ENCODE assay signal across 10 cellular contexts in genomic region chr15:33086500-33087141, GRCh38.
DNase-seq lines count a peak whose midpoint lies in the region; ATAC-seq, FAIRE-seq and TF ChIP-seq lines count a peak whose summit lies in the region.
"Had no signal": no experiment of that assay in that cellular context is flagged by ENCODE, and none has a peak within 500 bp of the region (broad histone marks: within the 10 kb centered on the region; RNA-seq: fewer than 3 reads in every experiment).

No MANE protein-coding gene starts in this region.

- POLR2A ChIA-PET in A549 (lab: Yijun Ruan, JAX): no interaction called here

- peak overlapping the region; percentile 36 for H2AFZ ChIP-seq in mammary epithelial cell (ENCODE audit: low read depth, low read length)

- 18% methylated on average over 4 of the region's 4 CpGs for WGBS in A549 (ENCODE audit: missing lambda C conversion rate)
- WGBS in mammary epithelial cell (ENCODE audit: low coverage, missing lambda C conversion rate): 18% methylated on average over 4 of the region's 4 CpGs

- H3K4me2 ChIP-seq in A549: no peak overlapping the region
- H3K4me2 ChIP-seq in mammary epithelial cell (ENCODE audit: insufficient read depth, low read depth, low read length): peak overlapping the region; percentile 8

- H3K4me1 ChIP-seq in A549 (no peaks in the 10 kb centered on the region), mammary epithelial cell (ENCODE audit: insufficient read depth, low read length) (peaks cover 33% of the 10 kb centered on the region), lower lobe of right lung (peaks cover 12% of the 10 kb centered on the region)

- intact Hi-C loops in mammary epithelial cell (cut with micrococcal nuclease) (loop anchor here (1.0 to 5.0 kb wide), 3 partner anchors 46 to 614 kb away; no protein-coding TSS in a partner anchor), lower lobe of right lung (cut with DNase I) (no loop called here)

- peak; percentile 84 for TF ChIP-seq RAD21 in A549 (conservative IDR thresholded peaks at IDR 0.05 in 1 of 2, IDR thresholded peaks at IDR 0.05 in 1 of 2)

- no peak overlapping the region for H3K4me3 ChIP-seq in A549
- no peak overlapping the region for H3K4me3 ChIP-seq in mammary epithelial cell (replicated peaks in 1 of 3; ENCODE audit: insufficient read depth in 1 of 3, low read depth in 2 of 3, low read length in 3 of 3)
- H3K4me3 ChIP-seq in lower lobe of right lung: no peak overlapping the region
- H3K4me3 ChIP-seq: thoracic aorta had no signal

- dilution Hi-C loops in mammary epithelial cell (cut with HindIII; ENCODE audit: low sequenced_read_pairs): no loop called here

- H3K36me3 ChIP-seq in mammary epithelial cell (ENCODE audit: insufficient read depth, low read length) (no peaks in the 10 kb centered on the region), lower lobe of right lung (no peaks in the 10 kb centered on the region)
- H3K36me3 ChIP-seq: thoracic aorta had no signal

- no peak for TF ChIP-seq EP300 in A549 (IDR thresholded peaks at IDR 0.05)

- DNase-seq in A549 (ENCODE audit: low read depth in 1 of 2, low spot score in 1 of 2) (peak; percentile 40 to 71), GM04504 (ENCODE audit: low read depth) (peak; percentile 46), NCI-H345 treated with DMSO at 0.1 percent for 48 hours (lab: John Stamatoyannopoulos, UW; ENCODE audit: unreplicated experiment) (peak; percentile 26), mammary epithelial cell (peak; percentile 58), lower lobe of right lung (no peak)
- DNase-seq in stimulated activated CD4-positive, alpha-beta T cell treated with anti-CD3 and anti-CD28 coated beads, Interleukin-1b, Interleukin-23, amount 100 ng/mL, for 48 hours: no peak
- no peak for DNase-seq in stimulated activated CD4-positive, alpha-beta T cell treated with anti-CD3 and anti-CD28 coated beads, Interleukin-4, amount 100 ng/mL, for 4 hours

- H3K27me3 ChIP-seq in mammary epithelial cell (ENCODE audit: insufficient read depth, low read length): no peaks in the 10 kb centered on the region
- H3K27me3 ChIP-seq in lower lobe of right lung (ENCODE audit: low read depth): no peaks in the 10 kb centered on the region

- no peaks in the 10 kb centered on the region for H4K20me1 ChIP-seq in mammary epithelial cell (ENCODE audit: insufficient read depth, low read length)

- H3K9ac ChIP-seq in mammary epithelial cell (ENCODE audit: insufficient read depth, low read length): no peak overlapping the region

- peak; percentile 84 to 92; a peak in 5 of 6 replicates for ATAC-seq in A549
- ATAC-seq in lower lobe of right lung: peak; percentile 64 to 74
- no peak for ATAC-seq in HG02938 (IDR thresholded peaks at IDR 0.05; ENCODE audit: unreplicated experiment)

- in situ Hi-C loops in mammary epithelial cell (cut with MboI; ENCODE audit: low sequenced_read_pairs in 2 of 2): loop anchor here in 1 of 2 donors (10.0 kb wide), 1 partner anchor 48 kb away; no protein-coding TSS in a partner anchor

- no peak overlapping the region for H3K27ac ChIP-seq in A549
- H3K27ac ChIP-seq in mammary epithelial cell (ENCODE audit: insufficient read depth, low read depth, low read length): no peak overlapping the region
- no peak overlapping the region for H3K27ac ChIP-seq in lower lobe of right lung
- H3K27ac ChIP-seq: epithelial cell of prostate, thoracic aorta had no signal

- TF ChIP-seq CTCF in A549 (IDR thresholded peaks at IDR 0.05) (peak; percentile 88), mammary epithelial cell (conservative IDR thresholded peaks at IDR 0.05 in 1 of 2, IDR thresholded peaks at IDR 0.05 in 1 of 2; ENCODE audit: extremely low read depth in 1 of 2, insufficient read depth in 1 of 2, low read depth in 1 of 2, low read length in 2 of 2) (peak; percentile 62 to 71), lower lobe of right lung (IDR thresholded peaks at IDR 0.05) (peak; percentile 56)

- H3K79me2 ChIP-seq in mammary epithelial cell (ENCODE audit: insufficient read depth, low read length): no peaks in the 10 kb centered on the region

- TF ChIP-seq POLR2A in A549 (IDR thresholded peaks at IDR 0.05; ENCODE audit: low read length): no peak

- no peaks in the 10 kb centered on the region for H3K9me3 ChIP-seq in A549
- H3K9me3 ChIP-seq in mammary epithelial cell (replicated peaks; ENCODE audit: insufficient read depth, low read length): no peaks in the 10 kb centered on the region
- no peaks in the 10 kb centered on the region for H3K9me3 ChIP-seq in lower lobe of right lung
- H3K9me3 ChIP-seq: thoracic aorta had no signal

- CTCF ChIA-PET in A549 (lab: Yijun Ruan, JAX): interaction anchor here (0.6 to 24.5 kb wide), 53 partner anchors 8 to 878 kb away, joined by 3 to 346 read pairs (median 4); no protein-coding TSS in a partner anchor
- CTCF ChIA-PET in mammary epithelial cell (lab: Charles Lee; ENCODE audit: low non-redundant PET): interaction anchor here (0.7 to 0.8 kb wide), 4 partner anchors 10 to 614 kb away, joined by 3 to 15 read pairs (median 8); no protein-coding TSS in a partner anchor

- peak; percentile 100 for FAIRE-seq in A549 (lab: Jason Lieb, UNC)

- no TSS peak for BruUV-seq in mammary epithelial cell (replicated peaks; lab: Mats Ljungman, UMichigan)

TF ChIP-seq in A549, 52 proteins besides CTCF, POLR2A, EP300 and RAD21:
- peak; percentile 75 for TF ChIP-seq SMC3 (IDR thresholded peaks at IDR 0.05)
- no peak for TF ChIP-seq CHD2 (IDR thresholded peaks at IDR 0.05; ENCODE audit: low read length, partially characterized antibody)
- no peak for TF ChIP-seq RNF2 (IDR thresholded peaks at IDR 0.05; ENCODE audit: borderline replicate concordance, low read depth)
- no peak for TF ChIP-seq MAFK (IDR thresholded peaks at IDR 0.05; ENCODE audit: partially characterized antibody)

Comparison
In these comparisons a context has a peak if more than half of its experiments do, and no peak if none do; other contexts are left out.
1. DNase-seq: peak in A549 (2 of 2), GM04504 (single experiment), NCI-H345 treated with DMSO at 0.1 percent for 48 hours (single experiment) and mammary epithelial cell (single experiment); none in lower lobe of right lung (single experiment), stimulated activated CD4-positive, alpha-beta T cell treated with anti-CD3 and anti-CD28 coated beads, Interleukin-1b, Interleukin-23, amount 100 ng/mL, for 48 hours (single experiment) and stimulated activated CD4-positive, alpha-beta T cell treated with anti-CD3 and anti-CD28 coated beads, Interleukin-4, amount 100 ng/mL, for 4 hours (0 of 2).
2. Peak in every context shown above with its lines, with median percentiles within 50 percentile points of each other: CTCF ChIP-seq.